Comparison of ENCODE assay signal across 8 cellular contexts in genomic region chr10:68560916-68561691, GRCh38. TPM values are rescaled to one million over a fixed set of nuclear protein-coding genes. Genes with fewer than 3 reads are reported as not detected.
A peak's percentile ranks its signal among the peaks of the same experiment; 100 is the strongest.
DNase-seq lines count a peak whose midpoint lies in the region; ATAC-seq, FAIRE-seq and TF ChIP-seq lines count a peak whose summit lies in the region.

No MANE protein-coding gene starts in this region.

- intact Hi-C loops in left ventricle myocardium superior (cut with micrococcal nuclease), result no loop called here

- ATAC-seq in left ventricle myocardium superior (peak; percentile 63), HG02840 (IDR thresholded peaks at IDR 0.05; ENCODE audit: low FRiP score, unreplicated experiment) (no peak), GM18505 (IDR thresholded peaks at IDR 0.05; ENCODE audit: unreplicated experiment) (no peak)

- no peak for FAIRE-seq in GM19239 (lab: Jason Lieb, UNC)

- H3K4me3 ChIP-seq in retinal pigment epithelial cell (ENCODE audit: low read length), result peak overlapping the region; percentile 71

- no peak for TF ChIP-seq CTCF in retinal pigment epithelial cell (conservative IDR thresholded peaks at IDR 0.05; ENCODE audit: low read depth, low read length)

- DNase-seq in D341Med (ENCODE audit: low spot score), result peak; percentile 57
- peak; percentile 64 for DNase-seq in HuH-7 (ENCODE audit: low spot score)
- peak; percentile 13 for DNase-seq in activated naive CD4-positive, alpha-beta T cell treated with anti-CD3 and anti-CD28 coated beads, Interleukin-2, amount 50 U/mL, for 16 hours
- DNase-seq in left ventricle myocardium superior, result peak; percentile 47
- DNase-seq in retinal pigment epithelial cell (ENCODE audit: low read depth), result no peak
- no peak for DNase-seq in GM19239 (ENCODE audit: insufficient read length, low spot score)

- no peak for TF ChIP-seq POLR2A in GM18505 (IDR thresholded peaks at IDR 0.05; ENCODE audit: borderline replicate concordance, extremely low read depth, insufficient read depth, insufficient read length)

RNA-seq across cellular contexts. Expression of gene TET1, which starts 1.0 kb away (rescaled TPM):
- 3.6 TPM for total RNA-seq in left ventricle myocardium superior

RNA-seq across cellular contexts. Expression of gene SLC25A16, which starts 33.8 kb away (rescaled TPM):
- 13.1 TPM for total RNA-seq in left ventricle myocardium superior

Comparison
In these comparisons a context has a peak if more than half of its experiments do, and no peak if none do; other contexts are left out.
1. DNase-seq: peak in D341Med (single experiment), HuH-7 (single experiment), activated naive CD4-positive, alpha-beta T cell treated with anti-CD3 and anti-CD28 coated beads, Interleukin-2, amount 50 U/mL, for 16 hours (single experiment) and left ventricle myocardium superior (single experiment); none in retinal pigment epithelial cell (single experiment) and GM19239 (single experiment).